8 cellular contexts compared by ENCODE assay signal in genomic region chr20:52105573-52106422, GRCh38.
A peak's percentile ranks its signal among the peaks of the same experiment; 100 is the strongest.
DNase-seq lines count a peak whose midpoint lies in the region; ATAC-seq and TF ChIP-seq lines count a peak whose summit lies in the region.

No MANE protein-coding gene starts in this region.

- CTCF ChIA-PET in activated naive CD4-positive, alpha-beta T cell treated with anti-CD3 and anti-CD28 coated beads for 36 hours (lab: Charles Lee) = interaction anchor here (0.6 to 1.3 kb wide), 6 partner anchors 9 to 836 kb away, joined by 3 to 6 read pairs (median 4); no protein-coding TSS in a partner anchor
- CTCF ChIA-PET in activated naive CD4-positive, alpha-beta T cell treated with anti-CD3 and anti-CD28 coated beads, Interleukin-2, amount 10 ng/mL, durations not matched to agents 7 days and 5 days (lab: Charles Lee) = interaction anchor here (0.5 to 1.3 kb wide), 4 partner anchors 8 to 1116 kb away, joined by 3 to 4 read pairs (median 3); partner anchors contain the start of gene ZFP64

- 7 to 8% methylated on average over 36 to 39 of the region's 39 CpGs for WGBS in lower leg skin, 2 donors

- H3K27me3 Mint-ChIP-seq in activated naive CD4-positive, alpha-beta T cell treated with anti-CD3 and anti-CD28 coated beads for 36 hours (ENCODE audit: low read depth) = peaks cover 23% of the 10 kb centered on the region
- H3K27me3 Mint-ChIP-seq in activated naive CD4-positive, alpha-beta T cell treated with anti-CD3 and anti-CD28 coated beads, Interleukin-2, amount 10 ng/mL, durations not matched to agents 7 days and 5 days = peaks cover 53% of the 10 kb centered on the region
- H3K27me3 Mint-ChIP-seq in central memory CD8-positive, alpha-beta T cell = peaks cover 27% of the 10 kb centered on the region
- peaks cover 39% of the 10 kb centered on the region for H3K27me3 Mint-ChIP-seq in type B pancreatic cell

- TF ChIP-seq CTCF in lower leg skin (IDR thresholded peaks at IDR 0.05) (no peak), type B pancreatic cell (conservative IDR thresholded peaks at IDR 0.05) (no peak)

- H3K4me3 ChIP-seq in lower leg skin (ENCODE audit: low read depth, poor library complexity, severe bottlenecking) = no peak overlapping the region

- no peaks in the 10 kb centered on the region for H3K9me3 Mint-ChIP-seq in activated naive CD4-positive, alpha-beta T cell treated with anti-CD3 and anti-CD28 coated beads for 36 hours
- H3K9me3 Mint-ChIP-seq in activated naive CD4-positive, alpha-beta T cell treated with anti-CD3 and anti-CD28 coated beads, Interleukin-2, amount 10 ng/mL, durations not matched to agents 7 days and 5 days = no peaks in the 10 kb centered on the region
- H3K9me3 Mint-ChIP-seq in central memory CD8-positive, alpha-beta T cell = no peaks in the 10 kb centered on the region
- no peaks in the 10 kb centered on the region for H3K9me3 Mint-ChIP-seq in type B pancreatic cell

- H3K4me1 Mint-ChIP-seq in activated naive CD4-positive, alpha-beta T cell treated with anti-CD3 and anti-CD28 coated beads for 36 hours (ENCODE audit: low read depth) = peaks cover 23% of the 10 kb centered on the region
- H3K4me1 Mint-ChIP-seq in activated naive CD4-positive, alpha-beta T cell treated with anti-CD3 and anti-CD28 coated beads, Interleukin-2, amount 10 ng/mL, durations not matched to agents 7 days and 5 days = peaks cover 26% of the 10 kb centered on the region
- peaks cover 17% of the 10 kb centered on the region for H3K4me1 Mint-ChIP-seq in central memory CD8-positive, alpha-beta T cell
- H3K4me1 Mint-ChIP-seq in type B pancreatic cell (ENCODE audit: unreplicated experiment) = peaks cover 15% of the 10 kb centered on the region

- no peak for TF ChIP-seq POLR2A in lower leg skin (IDR thresholded peaks at IDR 0.05)

- intact Hi-C loops in activated naive CD4-positive, alpha-beta T cell treated with anti-CD3 and anti-CD28 coated beads for 36 hours (cut with micrococcal nuclease) = loop anchor here (1.0 kb wide), 1 partner anchor 45 kb away; no protein-coding TSS in a partner anchor
- intact Hi-C loops in lower leg skin (cut with DNase I; ENCODE audit: low total_unique reads) = no loop called here

- ATAC-seq in central memory CD8-positive, alpha-beta T cell (replicated peaks; ENCODE audit: extremely low read depth, poor library complexity, severe bottlenecking) = no peak
- ATAC-seq in left lobe of liver (no peak), HG03039 (IDR thresholded peaks at IDR 0.05; ENCODE audit: unreplicated experiment) (no peak)

- H3K4me3 Mint-ChIP-seq in activated naive CD4-positive, alpha-beta T cell treated with anti-CD3 and anti-CD28 coated beads for 36 hours = peak overlapping the region; percentile 46
- H3K4me3 Mint-ChIP-seq in activated naive CD4-positive, alpha-beta T cell treated with anti-CD3 and anti-CD28 coated beads, Interleukin-2, amount 10 ng/mL, durations not matched to agents 7 days and 5 days = no peak overlapping the region
- H3K4me3 Mint-ChIP-seq in central memory CD8-positive, alpha-beta T cell = peak overlapping the region; percentile 71
- peak overlapping the region; percentile 85 for H3K4me3 Mint-ChIP-seq in type B pancreatic cell

- H3K27ac Mint-ChIP-seq in activated naive CD4-positive, alpha-beta T cell treated with anti-CD3 and anti-CD28 coated beads for 36 hours = no peak overlapping the region
- no peak overlapping the region for H3K27ac Mint-ChIP-seq in activated naive CD4-positive, alpha-beta T cell treated with anti-CD3 and anti-CD28 coated beads, Interleukin-2, amount 10 ng/mL, durations not matched to agents 7 days and 5 days
- H3K27ac Mint-ChIP-seq in central memory CD8-positive, alpha-beta T cell (ENCODE audit: low read depth) = no peak overlapping the region
- H3K27ac Mint-ChIP-seq in type B pancreatic cell = no peak overlapping the region

- peak; percentile 71 for DNase-seq in activated naive CD4-positive, alpha-beta T cell treated with anti-CD3 and anti-CD28 coated beads for 36 hours
- DNase-seq in activated naive CD4-positive, alpha-beta T cell treated with anti-CD3 and anti-CD28 coated beads, Interleukin-2, amount 10 ng/mL, durations not matched to agents 7 days and 5 days = no peak
- no peak for DNase-seq in central memory CD8-positive, alpha-beta T cell (ENCODE audit: low spot score in 2 of 2)
- DNase-seq in lower leg skin (ENCODE audit: low spot score in 2 of 2) (peak; percentile 74 to 88), type B pancreatic cell (ENCODE audit: extremely low spot score, unreplicated experiment) (no peak), NCI-H524 treated with DMSO at 0.1 percent for 48 hours (lab: John Stamatoyannopoulos, UW) (no peak), left lobe of liver (ENCODE audit: low spot score) (no peak)

- peaks cover 6% of the 10 kb centered on the region for H3K36me3 Mint-ChIP-seq in activated naive CD4-positive, alpha-beta T cell treated with anti-CD3 and anti-CD28 coated beads for 36 hours (ENCODE audit: low read depth)
- H3K36me3 Mint-ChIP-seq in activated naive CD4-positive, alpha-beta T cell treated with anti-CD3 and anti-CD28 coated beads, Interleukin-2, amount 10 ng/mL, durations not matched to agents 7 days and 5 days = no peaks in the 10 kb centered on the region
- peaks cover 4% of the 10 kb centered on the region for H3K36me3 Mint-ChIP-seq in central memory CD8-positive, alpha-beta T cell (ENCODE audit: insufficient read depth)
- no peaks in the 10 kb centered on the region for H3K36me3 Mint-ChIP-seq in type B pancreatic cell

Comparison
In these comparisons a context has a peak if more than half of its experiments do, and no peak if none do; other contexts are left out.
1. DNase-seq: peak in activated naive CD4-positive, alpha-beta T cell treated with anti-CD3 and anti-CD28 coated beads for 36 hours (single experiment) and lower leg skin (2 of 2); none in activated naive CD4-positive, alpha-beta T cell treated with anti-CD3 and anti-CD28 coated beads, Interleukin-2, amount 10 ng/mL, durations not matched to agents 7 days and 5 days (single experiment), central memory CD8-positive, alpha-beta T cell (0 of 2), type B pancreatic cell (single experiment), NCI-H524 treated with DMSO at 0.1 percent for 48 hours (single experiment) and left lobe of liver (single experiment).